Comparison of ENCODE assay signal across 29 cellular contexts in genomic region chr5:5644249-5644648, GRCh38.
"Had no signal": no experiment of that assay in that cellular context is flagged by ENCODE, and none has a peak within 500 bp of the region (broad histone marks: within the 10 kb centered on the region; RNA-seq: fewer than 3 reads in every experiment).

No MANE protein-coding gene starts in this region.

- H3K27ac ChIP-seq: body of pancreas, breast epithelium, Peyer's patch had no signal

- H3K27me3 ChIP-seq: body of pancreas, breast epithelium, Peyer's patch had no signal

- H3K4me1 ChIP-seq: body of pancreas, breast epithelium, Peyer's patch had no signal

- DNase-seq: activated CD4-positive, alpha-beta T cell treated with anti-CD3 and anti-CD28 coated beads for 36 hours; activated CD4-positive, alpha-beta T cell treated with anti-CD3 and anti-CD28 coated beads, Interleukin-2, amount 10 ng/mL, durations not matched to agents 7 days and 5 days; activated CD4-positive, alpha-beta T cell treated with anti-CD3 and anti-CD28 coated beads, Interleukin-2, amount 50 U/mL, for 48 hours; activated CD8-positive, alpha-beta T cell treated with anti-CD3 and anti-CD28 coated beads, Interleukin-2, amount 10 ng/mL, durations not matched to agents 7 days and 5 days; activated gamma-delta T cell; activated naive CD4-positive, alpha-beta T cell treated with Interleukin-2 at 50 U/mL for 16 hours; activated naive CD8-positive, alpha-beta T cell treated with anti-CD3 and anti-CD28 coated beads, Interleukin-2, amount 10 ng/mL, durations not matched to agents 7 days and 5 days; activated T-cell treated with anti-CD3 and anti-CD28 coated beads, Interleukin-2, amount 50 U/mL, for 24 hours; amygdala; body of pancreas; Kasumi-1; KG1; MM.1S; MV-4-11; NCI-H1092 treated with DMSO at 0.1 percent for 48 hours; NCI-H1417; NCI-H146; NCI-H187; NCI-H2029 treated with DMSO at 0.1 percent for 48 hours; NCI-H2107; NCI-H2171; NCI-H510A; NCI-H69; NK-92 treated with Interleukin-12 subunit alpha and Interleukin-12 subunit beta, amount 100 ng/mL, for 24 hours; PC-3; Peyer's patch; RPMI8226; T1000 had no signal

- ATAC-seq: activated CD4-positive, alpha-beta T cell treated with anti-CD3 and anti-CD28 coated beads for 36 hours; activated CD8-positive, alpha-beta T cell treated with anti-CD3 and anti-CD28 coated beads, Interleukin-2, amount 10 ng/mL, durations not matched to agents 7 days and 5 days; body of pancreas; PC-3 had no signal

- H3K9me3 ChIP-seq: body of pancreas, breast epithelium, Peyer's patch had no signal

- H3K36me3 ChIP-seq: breast epithelium, Peyer's patch had no signal

- H3K4me3 ChIP-seq: body of pancreas, breast epithelium, Peyer's patch had no signal
